Comparison of ENCODE assay signal across 8 cellular contexts in the genomic region with DNA sequence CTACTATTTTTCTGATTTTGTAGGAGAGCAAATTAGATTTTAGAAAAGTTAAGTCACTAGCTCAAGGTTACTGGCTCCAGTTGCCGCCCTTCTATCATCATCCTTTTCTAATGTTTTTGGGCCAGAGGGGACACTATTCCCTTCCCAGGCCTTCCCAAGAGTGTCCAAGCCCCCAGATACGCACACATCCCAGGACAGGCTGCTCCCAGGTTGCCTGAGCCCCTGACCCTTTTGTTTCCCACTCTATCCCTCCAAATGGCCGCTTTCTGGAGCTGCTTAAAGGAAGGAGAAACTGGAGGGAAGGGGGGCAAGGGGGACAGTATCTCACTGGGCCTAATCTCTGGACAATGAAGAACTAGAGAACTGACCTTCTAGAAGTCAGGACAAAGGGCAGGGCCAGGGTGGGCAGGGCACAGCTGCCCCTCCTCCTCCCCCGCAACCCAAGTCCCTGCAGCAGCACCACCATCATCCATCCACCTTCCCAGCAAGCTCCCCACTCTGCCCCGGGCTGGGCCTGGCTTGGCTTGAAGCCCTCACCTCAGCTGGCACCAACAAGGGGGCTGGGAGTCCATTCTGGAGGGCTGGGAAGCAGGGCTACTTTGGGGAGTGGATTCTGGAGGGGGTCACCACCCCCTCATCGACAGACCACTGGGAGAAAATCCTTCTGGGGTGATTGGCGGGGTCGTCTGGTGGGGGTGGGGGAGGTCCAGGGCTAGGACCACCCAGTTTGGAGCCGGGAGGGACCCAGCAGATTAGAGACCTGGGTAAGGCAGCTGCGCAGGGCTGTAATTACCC. TPM values are rescaled to one million over a fixed set of nuclear protein-coding genes. Genes with fewer than 3 reads are reported as not detected.
DNase-seq lines count a peak whose midpoint lies in the region; ATAC-seq and TF ChIP-seq lines count a peak whose summit lies in the region.

No MANE protein-coding gene starts in this region.

- DNase-seq in NCI-H2196 (lab: John Stamatoyannopoulos, UW; ENCODE audit: unreplicated experiment) (peak; percentile 17), NCI-H2196 treated with DMSO at 0.1 percent for 48 hours (lab: John Stamatoyannopoulos, UW; ENCODE audit: unreplicated experiment) (no peak), left ventricle myocardium inferior (peak; percentile 67), NK-92 (lab: John Stamatoyannopoulos, UW; ENCODE audit: unreplicated experiment) (no peak)
- no peak for DNase-seq in activated CD8-positive, alpha-beta T cell treated with anti-CD3 and anti-CD28 coated beads for 36 hours
- DNase-seq in activated effector memory CD4-positive, alpha-beta T cell treated with anti-CD3 and anti-CD28 coated beads, Interleukin-2, amount 50 U/mL, for 16 hours, result no peak

- H3K4me3 Mint-ChIP-seq in activated CD8-positive, alpha-beta T cell treated with anti-CD3 and anti-CD28 coated beads for 36 hours, result peak overlapping the region; percentile 82

- TF ChIP-seq CTCF in activated CD8-positive, alpha-beta T cell treated with anti-CD3 and anti-CD28 coated beads for 36 hours (IDR thresholded peaks at IDR 0.05), result no peak
- no peak for TF ChIP-seq CTCF in left ventricle myocardium inferior (IDR thresholded peaks at IDR 0.05; ENCODE audit: borderline replicate concordance)

- H3K27ac ChIP-seq in left ventricle myocardium inferior (replicated peaks), result peak overlapping the region; percentile 100
- peak overlapping the region; percentile 91 to 100 (median 99) for H3K27ac ChIP-seq in skin epidermis

- H3K27me3 Mint-ChIP-seq in activated CD8-positive, alpha-beta T cell treated with anti-CD3 and anti-CD28 coated beads for 36 hours, result no peaks in the 10 kb centered on the region

- ATAC-seq in activated CD8-positive, alpha-beta T cell treated with anti-CD3 and anti-CD28 coated beads for 36 hours, result no peak
- ATAC-seq in HG03196 (IDR thresholded peaks at IDR 0.05; ENCODE audit: unreplicated experiment), result no peak

- no peaks in the 10 kb centered on the region for H3K9me3 ChIP-seq in left ventricle myocardium inferior (replicated peaks)

- peaks cover 87% of the 10 kb centered on the region for H3K4me1 ChIP-seq in left ventricle myocardium inferior

- H3K4me3 ChIP-seq in left ventricle myocardium inferior (peak overlapping the region; percentile 100), skin epidermis (peak overlapping the region; percentile 83 to 99 (median 93))

- no peaks in the 10 kb centered on the region for H3K9me3 Mint-ChIP-seq in activated CD8-positive, alpha-beta T cell treated with anti-CD3 and anti-CD28 coated beads for 36 hours

- CTCF ChIA-PET in activated CD8-positive, alpha-beta T cell treated with anti-CD3 and anti-CD28 coated beads for 36 hours (lab: Charles Lee), result interaction anchor here (1.4 to 2.9 kb wide), 3 partner anchors 33 to 134 kb away, joined by 3 to 20 read pairs (median 5); no protein-coding TSS in a partner anchor

- peaks cover 13% of the 10 kb centered on the region for H3K36me3 Mint-ChIP-seq in activated CD8-positive, alpha-beta T cell treated with anti-CD3 and anti-CD28 coated beads for 36 hours (ENCODE audit: low read depth)

- H3K27ac Mint-ChIP-seq in activated CD8-positive, alpha-beta T cell treated with anti-CD3 and anti-CD28 coated beads for 36 hours, result peak overlapping the region; percentile 95

- peaks cover 5% of the 10 kb centered on the region for H3K36me3 ChIP-seq in left ventricle myocardium inferior

- no peaks in the 10 kb centered on the region for H3K27me3 ChIP-seq in left ventricle myocardium inferior (ENCODE audit: low read depth)

- H3K4me1 Mint-ChIP-seq in activated CD8-positive, alpha-beta T cell treated with anti-CD3 and anti-CD28 coated beads for 36 hours (ENCODE audit: low read depth), result peaks cover 67% of the 10 kb centered on the region

- POLR2A ChIA-PET in activated CD8-positive, alpha-beta T cell treated with anti-CD3 and anti-CD28 coated beads for 36 hours (lab: Charles Lee), result interaction anchor here (0.6 to 3.3 kb wide), 10 partner anchors 33 to 309 kb away, joined by 3 to 20 read pairs (median 4); partner anchors contain the start of genes MRPS15 and THRAP3

- intact Hi-C loops in activated CD8-positive, alpha-beta T cell treated with anti-CD3 and anti-CD28 coated beads for 36 hours (cut with micrococcal nuclease), result loop anchor here (5.0 kb wide), 1 partner anchor 132 kb away; no protein-coding TSS in a partner anchor
- intact Hi-C loops in left ventricle myocardium inferior (cut with micrococcal nuclease), result no loop called here

RNA-seq across cellular contexts. Expression of gene MAP7D1, which starts 1.0 kb away (rescaled TPM):
- total RNA-seq in activated CD8-positive, alpha-beta T cell treated with anti-CD3 and anti-CD28 coated beads for 36 hours, result 100 to 1,000 TPM; 125 to 129 TPM
- total RNA-seq in left ventricle myocardium inferior, result 363 TPM

RNA-seq across cellular contexts. Expression of gene TRAPPC3, which starts 5.7 kb away (rescaled TPM):
- 10 to 100 TPM; 47.9 to 48.4 TPM for total RNA-seq in activated CD8-positive, alpha-beta T cell treated with anti-CD3 and anti-CD28 coated beads for 36 hours
- total RNA-seq in left ventricle myocardium inferior, result 54.6 TPM

RNA-seq across cellular contexts. Expression of gene COL8A2, which starts 29.9 kb away (rescaled TPM):
- total RNA-seq in activated CD8-positive, alpha-beta T cell treated with anti-CD3 and anti-CD28 coated beads for 36 hours, result under 1 TPM; 0.83 to 0.85 TPM
- 1.2 TPM for total RNA-seq in left ventricle myocardium inferior

Comparison
In these comparisons a context has a peak if more than half of its experiments do, and no peak if none do; other contexts are left out.
1. DNase-seq: peak in NCI-H2196 (single experiment) and left ventricle myocardium inferior (single experiment); none in NCI-H2196 treated with DMSO at 0.1 percent for 48 hours (single experiment), activated CD8-positive, alpha-beta T cell treated with anti-CD3 and anti-CD28 coated beads for 36 hours (single experiment), activated effector memory CD4-positive, alpha-beta T cell treated with anti-CD3 and anti-CD28 coated beads, Interleukin-2, amount 50 U/mL, for 16 hours (single experiment) and NK-92 (single experiment).